ENCODE assay signal across 8 cellular contexts in genomic region chr6:39934060-39934757, GRCh38. TPM values are rescaled to one million over a fixed set of nuclear protein-coding genes. Genes with fewer than 3 reads are reported as not detected.
DNase-seq lines count a peak whose midpoint lies in the region; ATAC-seq and TF ChIP-seq lines count a peak whose summit lies in the region.

TSS of gene MOCS1 (minus strand) at chr6:39934462. CDS start at chr6:39934417, 45 bp downstream.

- H2BK15ac ChIP-seq in mesendoderm (replicated peaks; ENCODE audit: low read depth) = no peak within 1 kb of the TSS

- no peak within 1 kb of the TSS for H4K5ac ChIP-seq in mesendoderm (ENCODE audit: low read length)

- peak within 1 kb of the TSS; percentile 79 for H3K9ac ChIP-seq in mesendoderm (ENCODE audit: low read length)

- H3K4me2 ChIP-seq in mesendoderm (ENCODE audit: low read length) = peak within 1 kb of the TSS; percentile 83

- no peak within 1 kb of the TSS for H2AK5ac ChIP-seq in mesendoderm (ENCODE audit: low read length)

- H3K27ac ChIP-seq in mesendoderm (ENCODE audit: low read depth, low read length) = no peak within 1 kb of the TSS

- no peak for TF ChIP-seq CTCF in epithelial cell of proximal tubule (conservative IDR thresholded peaks at IDR 0.05; ENCODE audit: low read depth, low read length)

- no peak within 1 kb of the TSS for H2BK5ac ChIP-seq in mesendoderm (ENCODE audit: low read length)

- no CpG with 5 or more reads among the region's 50 CpGs for WGBS in mesendoderm (ENCODE audit: extremely low coverage, insufficient coverage, low lambda C conversion rate)

- peaks cover 3% of the 10 kb centered on the region for H3K4me1 ChIP-seq in mesendoderm (ENCODE audit: control insufficient read depth, low read depth, low read length)

- H3K56ac ChIP-seq in mesendoderm (ENCODE audit: low read length) = peak within 1 kb of the TSS; percentile 84

- no peaks in the 10 kb centered on the region for H3K27me3 ChIP-seq in mesendoderm (ENCODE audit: insufficient read depth, low read length, poor library complexity)

- ATAC-seq in HG02571 (IDR thresholded peaks at IDR 0.05; ENCODE audit: unreplicated experiment) = no peak

- H3K36me3 ChIP-seq in mesendoderm (ENCODE audit: control insufficient read depth, insufficient read depth, low read length) = no peaks in the 10 kb centered on the region

- H3K4ac ChIP-seq in mesendoderm (ENCODE audit: low read depth, low read length) = no peak within 1 kb of the TSS

- DNase-seq in DMS53 (lab: John Stamatoyannopoulos, UW) (peak; percentile 79), NCI-H2029 (lab: John Stamatoyannopoulos, UW) (peak; percentile 27), activated T-cell treated with anti-CD3 and anti-CD28 coated beads for 24 hours (ENCODE audit: low read depth) (peak; percentile 21), epithelial cell of proximal tubule (ENCODE audit: low read depth) (no peak), mesendoderm (peak; percentile 87), GDM1 (lab: John Stamatoyannopoulos, UW) (no peak)
- peak in 2 of 3 donors; percentile 8 to 42 for DNase-seq in stimulated activated CD4-positive, alpha-beta T cell treated with anti-CD3 and anti-CD28 coated beads, TNF-alpha, amount 100 ng/mL, for 48 hours (ENCODE audit: low read depth in 3 of 3)

- no peak within 1 kb of the TSS for H4K8ac ChIP-seq in mesendoderm (ENCODE audit: low read depth, low read length)

- no peaks in the 10 kb centered on the region for H3K79me2 ChIP-seq in mesendoderm (ENCODE audit: control insufficient read depth, insufficient read depth, low read length)

- H3K4me3 ChIP-seq in epithelial cell of proximal tubule (ENCODE audit: low read depth, low read length) (peak within 1 kb of the TSS; percentile 93), mesendoderm (ENCODE audit: low read length) (peak within 1 kb of the TSS; percentile 79)

- peak within 1 kb of the TSS; percentile 69 for H3K18ac ChIP-seq in mesendoderm (ENCODE audit: low read length)

- H3K79me1 ChIP-seq in mesendoderm (ENCODE audit: low read length) = no peaks in the 10 kb centered on the region

- H3K23ac ChIP-seq in mesendoderm (ENCODE audit: low read length) = no peak within 1 kb of the TSS

- H2BK120ac ChIP-seq in mesendoderm (ENCODE audit: low read depth, low read length) = no peak within 1 kb of the TSS

RNA-seq across cellular contexts. Expression of gene MOCS1, which starts in this region (rescaled TPM):
- 6.5 and 10.1 TPM in 2 replicates for total RNA-seq in epithelial cell of proximal tubule
- polyA plus RNA-seq in mesendoderm (2013, experiment 1 of 2) = 8.3 TPM
- polyA plus RNA-seq in mesendoderm (2013, experiment 2 of 2) = 8.7 TPM

Comparison
In these comparisons a context has a peak if more than half of its experiments do, and no peak if none do; other contexts are left out.
1. DNase-seq: peak in DMS53 (single experiment), NCI-H2029 (single experiment), activated T-cell treated with anti-CD3 and anti-CD28 coated beads for 24 hours (single experiment), mesendoderm (single experiment) and stimulated activated CD4-positive, alpha-beta T cell treated with anti-CD3 and anti-CD28 coated beads, TNF-alpha, amount 100 ng/mL, for 48 hours (2 of 3); none in epithelial cell of proximal tubule (single experiment) and GDM1 (single experiment).